In the genomic region with DNA sequence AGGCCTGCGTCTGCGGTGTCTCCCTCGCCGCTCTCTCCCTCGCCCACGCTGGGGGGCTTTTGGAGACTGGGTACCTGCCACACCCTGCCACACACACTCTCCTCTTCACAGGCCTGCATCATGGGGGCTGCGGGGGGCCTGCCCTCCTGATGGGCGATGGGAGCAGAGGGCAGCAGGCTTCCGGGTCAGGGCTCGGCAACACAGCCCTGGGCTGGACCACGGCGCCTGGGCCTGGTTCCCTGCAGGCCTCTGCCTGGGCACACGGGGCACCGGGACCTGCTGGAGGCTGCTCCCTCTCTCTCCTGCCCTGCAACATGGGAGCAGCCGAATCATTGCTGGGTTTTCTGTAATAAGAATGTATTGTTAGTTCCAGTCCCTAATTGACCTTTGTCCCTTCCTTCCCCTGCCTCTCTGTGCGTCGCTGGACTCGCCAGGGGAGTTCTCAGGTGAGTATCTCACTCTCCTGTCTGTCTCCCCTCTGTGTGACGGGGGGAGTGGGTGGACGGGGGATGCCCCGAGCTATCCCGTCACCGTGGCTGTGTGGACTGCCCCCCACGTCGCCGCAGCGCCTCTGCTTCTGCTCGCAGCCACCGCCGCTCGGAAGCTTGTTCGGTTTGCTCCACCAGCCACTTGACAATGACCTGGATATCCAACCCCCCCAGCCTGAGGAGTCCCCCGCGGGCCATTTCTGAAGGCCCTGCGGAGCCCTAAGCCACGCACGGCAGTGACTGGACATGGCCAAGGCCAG, we compare ENCODE assay signal across 30 cellular contexts. TPM values are rescaled to one million over a fixed set of nuclear protein-coding genes. Genes with fewer than 3 reads are reported as not detected.
DNase-seq lines count a peak whose midpoint lies in the region; ATAC-seq and TF ChIP-seq lines count a peak whose summit lies in the region.
"Had no signal": no experiment of that assay in that cellular context is flagged by ENCODE, and none has a peak within 500 bp of the region (broad histone marks: within the 10 kb centered on the region; RNA-seq: fewer than 3 reads in every experiment).

No MANE protein-coding gene starts in this region.

- H3K9me3 Mint-ChIP-seq in activated naive CD4-positive, alpha-beta T cell treated with anti-CD3 and anti-CD28 coated beads, Interleukin-2, amount 10 ng/mL, durations not matched to agents 7 days and 5 days: no peaks in the 10 kb centered on the region
- H3K9me3 Mint-ChIP-seq in activated CD8-positive, alpha-beta T cell treated with anti-CD3 and anti-CD28 coated beads for 36 hours: no peaks in the 10 kb centered on the region
- no peaks in the 10 kb centered on the region for H3K9me3 Mint-ChIP-seq in stimulated activated naive B cell treated with anti-CD40 and anti-IgM and Interleukin-4, amounts not matched to agents 10 μg/mL and 1 μg/mL and 100 μg/mL, for 72 hours
- H3K9me3 Mint-ChIP-seq: activated T-helper 2 cell treated with anti-CD3 and anti-CD28 coated beads, Interferon-gamma antibody, Interleukin-2, Interleukin-4, amounts not matched to agents 10 μg/mL and 5 μg/mL and 100 μg/mL, durations not matched to agents 14 hours and 24 hours and 36 hours; CD4-positive, alpha-beta memory T cell; memory B cell; neural crest cell; stimulated activated naive CD8-positive, alpha-beta T cell treated with anti-CD3 and anti-CD28 coated beads, Interleukin-15, Interleukin-2, amounts not matched to agents 100 ng/mL and 50 ng/mL, for 24 hours had no signal

- H4K20me1 ChIP-seq in hepatocyte (ENCODE audit: insufficient read depth, poor library complexity, severe bottlenecking): peaks cover under 1% of the 10 kb centered on the region

- no peak overlapping the region for H3K4me3 ChIP-seq in hepatocyte
- H3K4me3 ChIP-seq: ascending aorta, MG63, pancreas, thoracic aorta, uterus had no signal

- H3K27ac Mint-ChIP-seq in activated naive CD4-positive, alpha-beta T cell treated with anti-CD3 and anti-CD28 coated beads, Interleukin-2, amount 10 ng/mL, durations not matched to agents 7 days and 5 days: peak overlapping the region; percentile 80
- H3K27ac Mint-ChIP-seq in activated CD8-positive, alpha-beta T cell treated with anti-CD3 and anti-CD28 coated beads for 36 hours: peak overlapping the region; percentile 2
- peak overlapping the region; percentile 62 for H3K27ac Mint-ChIP-seq in stimulated activated naive B cell treated with anti-CD40 and anti-IgM and Interleukin-4, amounts not matched to agents 10 μg/mL and 1 μg/mL and 100 μg/mL, for 72 hours
- H3K27ac Mint-ChIP-seq: activated naive CD8-positive, alpha-beta T cell; memory B cell; stimulated activated naive CD8-positive, alpha-beta T cell treated with anti-CD3 and anti-CD28 coated beads, Interleukin-15, Interleukin-2, amounts not matched to agents 100 ng/mL and 50 ng/mL, for 24 hours had no signal

- H3K27me3 ChIP-seq in hepatocyte: no peaks in the 10 kb centered on the region
- H3K27me3 ChIP-seq: ascending aorta, MG63, pancreas, uterus had no signal

- H3K36me3 Mint-ChIP-seq in activated naive CD4-positive, alpha-beta T cell treated with anti-CD3 and anti-CD28 coated beads, Interleukin-2, amount 10 ng/mL, durations not matched to agents 7 days and 5 days: peaks cover 12% of the 10 kb centered on the region
- peaks cover 10% of the 10 kb centered on the region for H3K36me3 Mint-ChIP-seq in activated CD8-positive, alpha-beta T cell treated with anti-CD3 and anti-CD28 coated beads for 36 hours (ENCODE audit: low read depth)
- peaks cover 56 to 57% of the 10 kb centered on the region in 2 donors for H3K36me3 Mint-ChIP-seq in stimulated activated naive B cell treated with anti-CD40 and anti-IgM and Interleukin-4, amounts not matched to agents 10 μg/mL and 1 μg/mL and 100 μg/mL, for 72 hours
- H3K36me3 Mint-ChIP-seq: activated naive CD8-positive, alpha-beta T cell had no signal

- H3K27ac ChIP-seq in hepatocyte: no peak overlapping the region
- H3K27ac ChIP-seq: ascending aorta, pancreas, thoracic aorta, uterus, VCaP had no signal

- WGBS in hepatocyte (ENCODE audit: low lambda C conversion rate, missing lambda C conversion rate): 83% methylated on average over 36 of the region's 37 CpGs

- no peak for ATAC-seq in activated CD8-positive, alpha-beta T cell treated with anti-CD3 and anti-CD28 coated beads for 36 hours
- no peak for ATAC-seq in stimulated activated naive B cell treated with anti-CD40 and anti-IgM and Interleukin-4, amounts not matched to agents 10 μg/mL and 1 μg/mL and 100 μg/mL, for 72 hours (replicated peaks)
- ATAC-seq in HG02759 (IDR thresholded peaks at IDR 0.05; ENCODE audit: unreplicated experiment): no peak
- ATAC-seq: left lobe of liver had no signal

- H3K36me3 ChIP-seq in hepatocyte (replicated peaks; ENCODE audit: insufficient read depth, low read depth): no peaks in the 10 kb centered on the region
- H3K36me3 ChIP-seq: uterus had no signal

- peak overlapping the region; percentile 59 for H3K4me2 ChIP-seq in hepatocyte

- no peaks in the 10 kb centered on the region for H3K9me3 ChIP-seq in hepatocyte (ENCODE audit: low read depth)
- H3K9me3 ChIP-seq: ascending aorta, MG63, pancreas, thoracic aorta, uterus had no signal

- CTCF ChIA-PET in activated naive CD4-positive, alpha-beta T cell treated with anti-CD3 and anti-CD28 coated beads, Interleukin-2, amount 10 ng/mL, durations not matched to agents 7 days and 5 days (lab: Charles Lee): no interaction called here
- CTCF ChIA-PET in activated CD8-positive, alpha-beta T cell treated with anti-CD3 and anti-CD28 coated beads for 36 hours (lab: Charles Lee): no interaction called here

- intact Hi-C loops in activated CD8-positive, alpha-beta T cell treated with anti-CD3 and anti-CD28 coated beads for 36 hours (cut with micrococcal nuclease): no loop called here

- peaks cover 9% of the 10 kb centered on the region for H3K4me1 ChIP-seq in hepatocyte (ENCODE audit: insufficient read depth)
- H3K4me1 ChIP-seq: ascending aorta, pancreas, uterus had no signal

- no peak overlapping the region for H3K4me3 Mint-ChIP-seq in activated naive CD4-positive, alpha-beta T cell treated with anti-CD3 and anti-CD28 coated beads, Interleukin-2, amount 10 ng/mL, durations not matched to agents 7 days and 5 days
- no peak overlapping the region for H3K4me3 Mint-ChIP-seq in activated CD8-positive, alpha-beta T cell treated with anti-CD3 and anti-CD28 coated beads for 36 hours
- H3K4me3 Mint-ChIP-seq in stimulated activated naive B cell treated with anti-CD40 and anti-IgM and Interleukin-4, amounts not matched to agents 10 μg/mL and 1 μg/mL and 100 μg/mL, for 72 hours: no peak overlapping the region
- H3K4me3 Mint-ChIP-seq: activated naive CD8-positive, alpha-beta T cell; memory B cell; neural crest cell; stimulated activated naive CD8-positive, alpha-beta T cell treated with anti-CD3 and anti-CD28 coated beads, Interleukin-15, Interleukin-2, amounts not matched to agents 100 ng/mL and 50 ng/mL, for 24 hours had no signal

- no peaks in the 10 kb centered on the region for H3K27me3 Mint-ChIP-seq in activated naive CD4-positive, alpha-beta T cell treated with anti-CD3 and anti-CD28 coated beads, Interleukin-2, amount 10 ng/mL, durations not matched to agents 7 days and 5 days
- H3K27me3 Mint-ChIP-seq in activated CD8-positive, alpha-beta T cell treated with anti-CD3 and anti-CD28 coated beads for 36 hours: no peaks in the 10 kb centered on the region
- H3K27me3 Mint-ChIP-seq in stimulated activated naive B cell treated with anti-CD40 and anti-IgM and Interleukin-4, amounts not matched to agents 10 μg/mL and 1 μg/mL and 100 μg/mL, for 72 hours: no peaks in the 10 kb centered on the region
- H3K27me3 Mint-ChIP-seq: activated naive CD8-positive, alpha-beta T cell; CD4-positive, alpha-beta memory T cell; memory B cell; stimulated activated naive CD8-positive, alpha-beta T cell treated with anti-CD3 and anti-CD28 coated beads, Interleukin-15, Interleukin-2, amounts not matched to agents 100 ng/mL and 50 ng/mL, for 24 hours had no signal

- no peaks in the 10 kb centered on the region for H3K79me2 ChIP-seq in hepatocyte

- no peak for DNase-seq in activated naive CD4-positive, alpha-beta T cell treated with anti-CD3 and anti-CD28 coated beads, Interleukin-2, amount 10 ng/mL, durations not matched to agents 7 days and 5 days
- DNase-seq in activated naive CD4-positive, alpha-beta T cell (lab: John Stamatoyannopoulos, UW): no peak
- no peak for DNase-seq in activated CD8-positive, alpha-beta T cell treated with anti-CD3 and anti-CD28 coated beads for 36 hours
- no peak for DNase-seq in hepatocyte (ENCODE audit: low spot score)
- no peak for DNase-seq in stimulated activated naive B cell treated with anti-CD40 and anti-IgM and Interleukin-4, amounts not matched to agents 10 μg/mL and 1 μg/mL and 100 μg/mL, for 72 hours
- no peak for DNase-seq in NAMALWA (ENCODE audit: low spot score)
- DNase-seq in stimulated activated CD4-positive, alpha-beta T cell treated with anti-CD3 and anti-CD28 coated beads, Interleukin-15, amount 100 ng/mL, for 24 hours: no peak
- DNase-seq: AML-193; effector memory CD4-positive, alpha-beta T cell; GOT3; KG1; MG63; NCI-H1930; NCI-H524; NK-92 treated with Interleukin-12 subunit alpha and Interleukin-12 subunit beta, amount 100 ng/mL, for 24 hours; Right ventricle myocardium superior; T-helper 9 cell; uterus had no signal

- H3K4me1 Mint-ChIP-seq in activated naive CD4-positive, alpha-beta T cell treated with anti-CD3 and anti-CD28 coated beads, Interleukin-2, amount 10 ng/mL, durations not matched to agents 7 days and 5 days: peaks cover 25% of the 10 kb centered on the region
- peaks cover 8% of the 10 kb centered on the region for H3K4me1 Mint-ChIP-seq in activated CD8-positive, alpha-beta T cell treated with anti-CD3 and anti-CD28 coated beads for 36 hours (ENCODE audit: low read depth)
- H3K4me1 Mint-ChIP-seq in stimulated activated naive B cell treated with anti-CD40 and anti-IgM and Interleukin-4, amounts not matched to agents 10 μg/mL and 1 μg/mL and 100 μg/mL, for 72 hours: peaks cover 0 to 3% of the 10 kb centered on the region in 2 donors
- H3K4me1 Mint-ChIP-seq: memory B cell, neural crest cell had no signal

- H2AFZ ChIP-seq in hepatocyte: no peak overlapping the region

- H3K9me2 ChIP-seq in hepatocyte (replicated peaks; ENCODE audit: insufficient read depth): no peaks in the 10 kb centered on the region

- POLR2A ChIA-PET in activated CD8-positive, alpha-beta T cell treated with anti-CD3 and anti-CD28 coated beads for 36 hours (lab: Charles Lee): interaction anchor here (0.8 kb wide), 1 partner anchor 13 kb away, joined by 3 read pairs; no protein-coding TSS in a partner anchor

- TF ChIP-seq CTCF in activated CD8-positive, alpha-beta T cell treated with anti-CD3 and anti-CD28 coated beads for 36 hours (IDR thresholded peaks at IDR 0.05): no peak
- TF ChIP-seq CTCF in hepatocyte (IDR thresholded peaks at IDR 0.05; ENCODE audit: poor library complexity): no peak

RNA-seq across cellular contexts. Expression of a gene that starts 13.5 kb away (rescaled TPM):
- 10 to 100 TPM; 37.8 to 39.6 TPM for total RNA-seq in activated CD8-positive, alpha-beta T cell treated with anti-CD3 and anti-CD28 coated beads for 36 hours
- 34.8 and 51.7 TPM in 2 replicates for total RNA-seq in hepatocyte
- 86.6 and 104 TPM in 2 replicates for polyA plus RNA-seq in hepatocyte

RNA-seq across cellular contexts. Expression of a gene that starts 14.7 kb away (rescaled TPM):
- 10 to 100 TPM; 15.5 to 15.6 TPM for total RNA-seq in activated CD8-positive, alpha-beta T cell treated with anti-CD3 and anti-CD28 coated beads for 36 hours
- total RNA-seq in hepatocyte: 12.0 and 17.7 TPM in 2 replicates
- polyA plus RNA-seq in hepatocyte: 20.8 and 28.2 TPM in 2 replicates

RNA-seq across cellular contexts. Expression of a gene that starts 15.0 kb away (rescaled TPM):
- total RNA-seq in activated CD8-positive, alpha-beta T cell treated with anti-CD3 and anti-CD28 coated beads for 36 hours: 100 to 1,000 TPM; 175 to 193 TPM
- total RNA-seq in hepatocyte: 115 and 116 TPM in 2 replicates
- polyA plus RNA-seq in hepatocyte: 155 TPM in 2 replicates

RNA-seq across cellular contexts. Expression of a gene that starts 24.5 kb away (rescaled TPM):
- 10 to 100 TPM; 14.4 to 15.2 TPM for total RNA-seq in activated CD8-positive, alpha-beta T cell treated with anti-CD3 and anti-CD28 coated beads for 36 hours
- total RNA-seq in hepatocyte: 34.4 and 38.8 TPM in 2 replicates
- 64.6 and 76.4 TPM in 2 replicates for polyA plus RNA-seq in hepatocyte

RNA-seq across cellular contexts. Expression of a gene that starts 24.9 kb away (rescaled TPM):
- total RNA-seq in activated CD8-positive, alpha-beta T cell treated with anti-CD3 and anti-CD28 coated beads for 36 hours: 10 to 100 TPM; 43.5 to 45.0 TPM
- total RNA-seq in hepatocyte: 72.7 and 85.4 TPM in 2 replicates
- polyA plus RNA-seq in hepatocyte: 92.9 and 101 TPM in 2 replicates

Comparison
In these comparisons a context has a peak if more than half of its experiments do, and no peak if none do; other contexts are left out.
1. H3K27ac Mint-ChIP-seq: peak in every context shown above with its lines; median percentile 80 in activated naive CD4-positive, alpha-beta T cell treated with anti-CD3 and anti-CD28 coated beads, Interleukin-2, amount 10 ng/mL, durations not matched to agents 7 days and 5 days; 62 in stimulated activated naive B cell treated with anti-CD40 and anti-IgM and Interleukin-4, amounts not matched to agents 10 μg/mL and 1 μg/mL and 100 μg/mL, for 72 hours; 2 in activated CD8-positive, alpha-beta T cell treated with anti-CD3 and anti-CD28 coated beads for 36 hours.